Comparison of ENCODE assay signal across 26 cellular contexts in genomic region chr3:169238562-169238961, GRCh38.
DNase-seq lines count a peak whose midpoint lies in the region; ATAC-seq, FAIRE-seq and TF ChIP-seq lines count a peak whose summit lies in the region.
"Had no signal": no experiment of that assay in that cellular context is flagged by ENCODE, and none has a peak within 500 bp of the region (broad histone marks: within the 10 kb centered on the region; RNA-seq: fewer than 3 reads in every experiment).

No MANE protein-coding gene starts in this region.

- FAIRE-seq in frontal cortex (lab: Jason Lieb, UNC) = peak; percentile 67
- FAIRE-seq: A549, GM12878, GM19239 had no signal

- H3K27ac ChIP-seq in GM23338 (ENCODE audit: low read depth) (no peak overlapping the region), ascending aorta (peak overlapping the region; percentile 88 to 91), colonic mucosa (no peak overlapping the region)
- H3K27ac ChIP-seq: A549, BLaER1, C4-2B, GM23248 had no signal

- H3K36me3 ChIP-seq in GM23338 (ENCODE audit: insufficient read depth) = no peaks in the 10 kb centered on the region
- H3K36me3 ChIP-seq in Loucy (ENCODE audit: insufficient read depth, low read length) = no peaks in the 10 kb centered on the region
- no peaks in the 10 kb centered on the region for H3K36me3 ChIP-seq in ascending aorta
- no peaks in the 10 kb centered on the region for H3K36me3 ChIP-seq in colonic mucosa
- H3K36me3 ChIP-seq: BLaER1 had no signal

- intact Hi-C loops in ascending aorta (cut with DNase I) (loop anchor here (10.0 kb wide), 1 partner anchor 526 kb away; the partner anchor contains the start of genes ACTRT3 and TERC), colonic mucosa (cut with DNase I) (no loop called here)

- H3K9ac ChIP-seq in Loucy (ENCODE audit: low read depth, low read length, poor library complexity, severe bottlenecking) (no peak overlapping the region), colonic mucosa (ENCODE audit: low read depth in 2 of 2, low read length in 2 of 2) (no peak overlapping the region)
- H3K9ac ChIP-seq: BLaER1, GM23248 had no signal

- H3K9me3 ChIP-seq in Loucy (ENCODE audit: insufficient read depth, low read depth, low read length) (no peaks in the 10 kb centered on the region), ascending aorta (no peaks in the 10 kb centered on the region), colonic mucosa (no peaks in the 10 kb centered on the region)
- H3K9me3 ChIP-seq: A549, BLaER1, Caco-2 had no signal

- no peak overlapping the region for H3K4me3 Mint-ChIP-seq in GM23338
- H3K4me3 Mint-ChIP-seq: B cell; CD4-positive, CD25-positive, alpha-beta regulatory T cell; CD8-positive, alpha-beta T cell; H9; HFFc6 had no signal

- no peak for ATAC-seq in GM23338
- ATAC-seq: A549; CD8-positive, alpha-beta T cell; GM12878; HCT116 had no signal

- no peaks in the 10 kb centered on the region for H3K36me3 Mint-ChIP-seq in GM23338 (ENCODE audit: low read depth)
- H3K36me3 Mint-ChIP-seq: CD4-positive, CD25-positive, alpha-beta regulatory T cell; CD8-positive, alpha-beta T cell had no signal

- H4K20me1 ChIP-seq in GM23338 (replicated peaks; ENCODE audit: insufficient read depth) = no peaks in the 10 kb centered on the region
- H4K20me1 ChIP-seq in Loucy (ENCODE audit: insufficient read depth, low read length, poor library complexity, severe bottlenecking) = no peaks in the 10 kb centered on the region
- H4K20me1 ChIP-seq: BLaER1 had no signal

- no peaks in the 10 kb centered on the region for H3K9me3 Mint-ChIP-seq in GM23338
- H3K9me3 Mint-ChIP-seq: CD8-positive, alpha-beta T cell; H9; HFFc6 had no signal

- H2AFZ ChIP-seq in GM23338 = no peak overlapping the region
- H2AFZ ChIP-seq in Loucy (ENCODE audit: low read length) = no peak overlapping the region
- H2AFZ ChIP-seq: GM23248 had no signal

- H3K27ac Mint-ChIP-seq in GM23338 = peak overlapping the region; percentile 56; the same call in 1 of the 2 replicates
- H3K27ac Mint-ChIP-seq: B cell; CD4-positive, CD25-positive, alpha-beta regulatory T cell; CD8-positive, alpha-beta T cell; H9; HFFc6 had no signal

- H3K4me1 ChIP-seq in GM23338 (ENCODE audit: insufficient read depth) = peaks cover 37% of the 10 kb centered on the region
- peaks cover 45% of the 10 kb centered on the region for H3K4me1 ChIP-seq in Loucy (ENCODE audit: insufficient read depth, low read length, poor library complexity, severe bottlenecking)
- H3K4me1 ChIP-seq in ascending aorta = peaks cover 0 to 28% of the 10 kb centered on the region in 2 donors
- H3K4me1 ChIP-seq in colonic mucosa = no peaks in the 10 kb centered on the region
- H3K4me1 ChIP-seq: A549, BLaER1, Caco-2 had no signal

- no peaks in the 10 kb centered on the region for H3K27me3 Mint-ChIP-seq in GM23338 (ENCODE audit: insufficient read depth, low read depth, poor library complexity)

- no peaks in the 10 kb centered on the region for H3K27me3 ChIP-seq in GM23338 (ENCODE audit: insufficient read depth)
- no peaks in the 10 kb centered on the region for H3K27me3 ChIP-seq in Loucy (ENCODE audit: insufficient read depth, low read length, poor library complexity, severe bottlenecking)
- no peaks in the 10 kb centered on the region for H3K27me3 ChIP-seq in ascending aorta
- no peaks in the 10 kb centered on the region for H3K27me3 ChIP-seq in colonic mucosa
- H3K27me3 ChIP-seq: BLaER1 had no signal

- H3K79me2 ChIP-seq in GM23338 (replicated peaks; ENCODE audit: insufficient read depth) = no peaks in the 10 kb centered on the region
- H3K79me2 ChIP-seq in Loucy (ENCODE audit: insufficient read depth, low read length) = no peaks in the 10 kb centered on the region

- H3F3A ChIP-seq in GM23338 (replicated peaks; ENCODE audit: low read depth) (no peaks in the 10 kb centered on the region), Loucy (ENCODE audit: low read depth) (peaks cover 4% of the 10 kb centered on the region; the same call in 1 of the 2 replicates)

- H3K4me3 ChIP-seq in GM23338 = no peak overlapping the region
- H3K4me3 ChIP-seq in Loucy (ENCODE audit: low read length, poor library complexity, severe bottlenecking) = no peak overlapping the region
- no peak overlapping the region for H3K4me3 ChIP-seq in ascending aorta
- H3K4me3 ChIP-seq in colonic mucosa = no peak overlapping the region
- H3K4me3 ChIP-seq: A549, BLaER1, GM12878, GM23248 had no signal

- TF ChIP-seq CTCF in GM23338 (conservative IDR thresholded peaks at IDR 0.05; ENCODE audit: low read depth in 2 of 2) (no peak), Loucy (conservative IDR thresholded peaks at IDR 0.05; ENCODE audit: low read length) (no peak), ascending aorta (IDR thresholded peaks at IDR 0.05) (no peak), colonic mucosa (IDR thresholded peaks at IDR 0.05) (no peak)

- H3K9me2 ChIP-seq in GM23338 (ENCODE audit: insufficient read depth) = no peaks in the 10 kb centered on the region
- no peaks in the 10 kb centered on the region for H3K9me2 ChIP-seq in Loucy (replicated peaks; ENCODE audit: low read depth, low read length)

- DNase-seq in GM23338 (ENCODE audit: low spot score) = no peak
- DNase-seq in ascending aorta (ENCODE audit: low spot score in 2 of 2) = no peak
- no peak for DNase-seq in frontal cortex (ENCODE audit: low spot score in 2 of 2)
- no peak for DNase-seq in OCI-M2 (lab: John Stamatoyannopoulos, UW; ENCODE audit: unreplicated experiment)
- DNase-seq in colonic mucosa = no peak
- no peak for DNase-seq in NCI-H2227 (lab: John Stamatoyannopoulos, UW; ENCODE audit: unreplicated experiment)
- DNase-seq in Kasumi-1 (lab: John Stamatoyannopoulos, UW) = no peak
- DNase-seq: 8988T; Caco-2; CD4-positive, CD25-positive, alpha-beta regulatory T cell; CD8-positive, alpha-beta T cell; DMS 273 treated with DMSO at 0.1 percent for 48 hours; DMS79; EL; GDM1; GM23248; H9; HFFc6 had no signal

- peaks cover 36% of the 10 kb centered on the region for H3K4me1 Mint-ChIP-seq in GM23338

- H3K4me2 ChIP-seq in GM23338 (no peak overlapping the region), Loucy (ENCODE audit: low read depth, low read length, poor library complexity, severe bottlenecking) (peak overlapping the region; percentile 44)
- H3K4me2 ChIP-seq: A549, BLaER1 had no signal

TF ChIP-seq in GM23338, 12 proteins besides CTCF, POLR2A, EP300 and RAD21:
- TF ChIP-seq EZH2phosphoT487 (IDR thresholded peaks at IDR 0.05; ENCODE audit: unreplicated experiment) = no peak

Comparison
In these comparisons a context has a peak if more than half of its experiments do, and no peak if none do; other contexts are left out.
1. H3K27ac ChIP-seq: peak in ascending aorta (2 of 2); none in GM23338 (single experiment) and colonic mucosa (single experiment).